Comparison of ENCODE assay signal across 11 cellular contexts in genomic region chr10:60662917-60663614, GRCh38.
DNase-seq lines count a peak whose midpoint lies in the region; ATAC-seq and TF ChIP-seq lines count a peak whose summit lies in the region.
"Had no signal": no experiment of that assay in that cellular context is flagged by ENCODE, and none has a peak within 500 bp of the region (broad histone marks: within the 10 kb centered on the region; RNA-seq: fewer than 3 reads in every experiment).

No MANE protein-coding gene starts in this region.

- WGBS in mammary epithelial cell (ENCODE audit: low coverage, missing lambda C conversion rate) = 84% methylated on average over 4 of the region's 4 CpGs
- 56% methylated on average over 4 of the region's 4 CpGs for WGBS in SK-N-SH (ENCODE audit: low lambda C conversion rate)

- H3K4me3 ChIP-seq in mammary epithelial cell (replicated peaks in 1 of 3; ENCODE audit: insufficient read depth in 1 of 3, low read depth in 2 of 3, low read length in 3 of 3) = no peak overlapping the region
- H3K4me3 ChIP-seq in breast epithelium = no peak overlapping the region
- H3K4me3 ChIP-seq in SK-N-SH (ENCODE audit: low read depth in 2 of 2, low read length in 1 of 2) = no peak overlapping the region
- no peak overlapping the region for H3K4me3 ChIP-seq in fibroblast of the aortic adventitia (ENCODE audit: low read depth, low read length)
- H3K4me3 ChIP-seq in HAP-1 = no peak overlapping the region
- H3K4me3 ChIP-seq: lung had no signal

- H3K4me2 ChIP-seq in mammary epithelial cell (ENCODE audit: insufficient read depth, low read depth, low read length) = no peak overlapping the region
- no peak overlapping the region for H3K4me2 ChIP-seq in SK-N-SH

- CTCF ChIA-PET in mammary epithelial cell (lab: Charles Lee; ENCODE audit: low non-redundant PET) (no interaction called here), SK-N-SH (lab: Yijun Ruan, JAX) (interaction anchor here (1.0 to 1.6 kb wide), 3 partner anchors 16 to 221 kb away, joined by 3 to 5 read pairs (median 4); no protein-coding TSS in a partner anchor)

- H3K9ac ChIP-seq in mammary epithelial cell (ENCODE audit: insufficient read depth, low read length) = no peak overlapping the region
- no peak overlapping the region for H3K9ac ChIP-seq in SK-N-SH

- BruUV-seq in mammary epithelial cell (replicated peaks; lab: Mats Ljungman, UMichigan) = no TSS peak

- TF ChIP-seq EP300 in SK-N-SH (IDR thresholded peaks at IDR 0.05; ENCODE audit: borderline replicate concordance in 1 of 2, low read depth in 1 of 2, low read length in 1 of 2) = no peak

- H3K36me3 ChIP-seq in mammary epithelial cell (ENCODE audit: insufficient read depth, low read length) = no peaks in the 10 kb centered on the region
- no peaks in the 10 kb centered on the region for H3K36me3 ChIP-seq in breast epithelium
- H3K36me3 ChIP-seq in SK-N-SH (replicated peaks in 1 of 2; ENCODE audit: control insufficient read depth in 1 of 2, insufficient read depth in 2 of 2, low read length in 1 of 2) = no peaks in the 10 kb centered on the region
- no peaks in the 10 kb centered on the region for H3K36me3 ChIP-seq in HAP-1 (replicated peaks)

- H3K79me2 ChIP-seq in mammary epithelial cell (ENCODE audit: insufficient read depth, low read length) (no peaks in the 10 kb centered on the region), SK-N-SH (ENCODE audit: insufficient read depth) (no peaks in the 10 kb centered on the region)

- H3K9me3 ChIP-seq in mammary epithelial cell (replicated peaks; ENCODE audit: insufficient read depth, low read length) (no peaks in the 10 kb centered on the region), breast epithelium (peaks cover 0 to 5% of the 10 kb centered on the region in 2 donors), SK-N-SH (no peaks in the 10 kb centered on the region), HAP-1 (no peaks in the 10 kb centered on the region; the same call in 1 of the 2 replicates)

- H3F3A ChIP-seq in SK-N-SH (replicated peaks; ENCODE audit: insufficient read depth) = no peaks in the 10 kb centered on the region

- no peaks in the 10 kb centered on the region for H4K20me1 ChIP-seq in mammary epithelial cell (ENCODE audit: insufficient read depth, low read length)
- no peaks in the 10 kb centered on the region for H4K20me1 ChIP-seq in SK-N-SH (ENCODE audit: insufficient read depth)

- no peak overlapping the region for H2AFZ ChIP-seq in mammary epithelial cell (ENCODE audit: low read depth, low read length)
- 0 out of 2 replicates have a peak overlapping the region, but pooled peaks have one; percentile 39 for H2AFZ ChIP-seq in SK-N-SH (ENCODE audit: low read depth)

- DNase-seq in mammary epithelial cell = peak; percentile 18
- no peak for DNase-seq in breast epithelium (ENCODE audit: low spot score in 2 of 2)
- DNase-seq in SK-N-SH = no peak
- DNase-seq in fibroblast of the aortic adventitia (ENCODE audit: low read depth) = peak; percentile 27
- DNase-seq in HAP-1 (ENCODE audit: low spot score in 2 of 2) = no peak
- DNase-seq in RPMI8226 = no peak
- no peak for DNase-seq in RKO (ENCODE audit: low spot score)
- DNase-seq: activated CD4-positive, alpha-beta memory T cell treated with anti-CD3 and anti-CD28 coated beads, Interleukin-2, amount 10 ng/mL, durations not matched to agents 7 days and 5 days; CD8-positive, alpha-beta memory T cell had no signal

- in situ Hi-C loops in mammary epithelial cell (cut with MboI; ENCODE audit: low sequenced_read_pairs in 2 of 2) = loop anchor here in 1 of 2 donors (25.0 kb wide), 1 partner anchor 551 kb away; no protein-coding TSS in a partner anchor
- in situ Hi-C loops in HAP-1 (cut with MboI; ENCODE audit: low sequenced_read_pairs) = no loop called here

- intact Hi-C loops in mammary epithelial cell (cut with micrococcal nuclease) = no loop called here
- intact Hi-C loops in breast epithelium (cut with DNase I; ENCODE audit: low total_unique reads) = no loop called here

- POLR2A ChIA-PET in SK-N-SH (lab: Yijun Ruan, JAX) = no interaction called here

- TF ChIP-seq POLR2A in breast epithelium (IDR thresholded peaks at IDR 0.05) = no peak

- no peak for ATAC-seq in HG03280 (IDR thresholded peaks at IDR 0.05; ENCODE audit: unreplicated experiment)

- H3K4me1 ChIP-seq in mammary epithelial cell (ENCODE audit: insufficient read depth, low read length) = peaks cover 4% of the 10 kb centered on the region
- H3K4me1 ChIP-seq in breast epithelium = no peaks in the 10 kb centered on the region
- peaks cover 0 to 25% of the 10 kb centered on the region in 2 experiments; a peak in 2 of 4 replicates for H3K4me1 ChIP-seq in SK-N-SH (ENCODE audit: control insufficient read depth in 1 of 2, insufficient read depth in 2 of 2, low read depth in 1 of 2, low read length in 1 of 2)
- H3K4me1 ChIP-seq in HAP-1 = no peaks in the 10 kb centered on the region

- dilution Hi-C loops in mammary epithelial cell (cut with HindIII; ENCODE audit: low sequenced_read_pairs) = no loop called here

- TF ChIP-seq RAD21 in SK-N-SH (IDR thresholded peaks at IDR 0.05; ENCODE audit: low read length) = no peak

- no peaks in the 10 kb centered on the region for H3K9me2 ChIP-seq in SK-N-SH

- H3K27me3 ChIP-seq in mammary epithelial cell (ENCODE audit: insufficient read depth, low read length) = no peaks in the 10 kb centered on the region
- H3K27me3 ChIP-seq in breast epithelium = no peaks in the 10 kb centered on the region
- H3K27me3 ChIP-seq in SK-N-SH (ENCODE audit: insufficient read depth) = no peaks in the 10 kb centered on the region
- no peaks in the 10 kb centered on the region for H3K27me3 ChIP-seq in HAP-1 (ENCODE audit: low read depth)

- H3K27ac ChIP-seq in mammary epithelial cell (ENCODE audit: insufficient read depth, low read depth, low read length) (no peak overlapping the region), breast epithelium (no peak overlapping the region), SK-N-SH (ENCODE audit: low read depth in 2 of 2, low read length in 1 of 2) (peak overlapping the region in 1 of 2 experiments; percentile 65; a peak in 1 of 4 replicates)

- TF ChIP-seq CTCF in mammary epithelial cell (conservative IDR thresholded peaks at IDR 0.05 in 1 of 2, IDR thresholded peaks at IDR 0.05 in 1 of 2; ENCODE audit: extremely low read depth in 1 of 2, insufficient read depth in 1 of 2, low read depth in 1 of 2, low read length in 2 of 2) = no peak
- no peak for TF ChIP-seq CTCF in breast epithelium (IDR thresholded peaks at IDR 0.05)
- peak; percentile 27 for TF ChIP-seq CTCF in SK-N-SH (IDR thresholded peaks at IDR 0.05)
- no peak for TF ChIP-seq CTCF in fibroblast of the aortic adventitia (IDR thresholded peaks at IDR 0.05; ENCODE audit: insufficient read depth, low read length)

TF ChIP-seq in SK-N-SH, 30 proteins besides CTCF, POLR2A, EP300 and RAD21:
- TF ChIP-seq FOSL2 (IDR thresholded peaks at IDR 0.05; ENCODE audit: borderline replicate concordance, low read depth) (peak; percentile 28; the same call in 1 of the 2 replicates), TCF12 (IDR thresholded peaks at IDR 0.05) (peak; percentile 29; the same call in 1 of the 2 replicates), RFX5 (IDR thresholded peaks at IDR 0.05; ENCODE audit: low read length) (no peak)

Comparison
In these comparisons a context has a peak if more than half of its experiments do, and no peak if none do; other contexts are left out.
1. DNase-seq: peak in mammary epithelial cell (single experiment) and fibroblast of the aortic adventitia (single experiment); none in breast epithelium (0 of 2), SK-N-SH (single experiment), HAP-1 (0 of 2), RPMI8226 (single experiment) and RKO (single experiment).